Comparison of ENCODE assay signal across 8 cellular contexts in genomic region chr12:9651265-9651729, GRCh38. TPM values are rescaled to one million over a fixed set of nuclear protein-coding genes. Genes with fewer than 3 reads are reported as not detected.
DNase-seq lines count a peak whose midpoint lies in the region; ATAC-seq, FAIRE-seq and TF ChIP-seq lines count a peak whose summit lies in the region.

No MANE protein-coding gene starts in this region.

- H3K4me2 ChIP-seq in GM23338 (peak overlapping the region; percentile 88), H1 (ENCODE audit: insufficient read depth in 1 of 2, low read depth in 2 of 2, low read length in 2 of 2) (no peak overlapping the region; a peak in 1 of 4 replicates), smooth muscle cell (peak overlapping the region; percentile 88)

- no peak overlapping the region for H4K8ac ChIP-seq in H1 (ENCODE audit: extremely low read depth, insufficient read depth, low read length)

- no peaks in the 10 kb centered on the region for H3K9me3 Mint-ChIP-seq in GM23338

- H3K9me3 ChIP-seq in T-helper 17 cell (ENCODE audit: control insufficient read depth, low read length, poor library complexity, severe bottlenecking) (no peaks in the 10 kb centered on the region), H1 (ENCODE audit: insufficient read depth in 2 of 2, low read depth in 1 of 2, low read length in 1 of 2) (no peaks in the 10 kb centered on the region), smooth muscle cell (replicated peaks; ENCODE audit: low read depth) (no peaks in the 10 kb centered on the region)

- no peak overlapping the region for H2BK5ac ChIP-seq in H1 (ENCODE audit: low read depth, low read length)

- no peaks in the 10 kb centered on the region for H3K9me2 ChIP-seq in GM23338 (ENCODE audit: insufficient read depth)

- no peak for TF ChIP-seq EP300 in H1 (IDR thresholded peaks at IDR 0.05; ENCODE audit: borderline replicate concordance in 1 of 2, low read depth in 2 of 2, low read length in 2 of 2)

- no peak for TF ChIP-seq POLR2A in H1 (IDR thresholded peaks at IDR 0.05; ENCODE audit: control extremely low read depth in 1 of 2, low read depth in 2 of 2, low read length in 2 of 2)

- no peak overlapping the region for H3K14ac ChIP-seq in H1 (ENCODE audit: insufficient read length)

- H3K79me2 ChIP-seq in GM23338 (replicated peaks; ENCODE audit: insufficient read depth) (peaks cover 32% of the 10 kb centered on the region), H1 (ENCODE audit: control insufficient read depth in 1 of 2, insufficient read depth in 2 of 2, low read length in 2 of 2) (peaks cover 0 to 30% of the 10 kb centered on the region in 2 experiments; a peak in 3 of 4 replicates), smooth muscle cell (ENCODE audit: low read depth) (peaks cover 32% of the 10 kb centered on the region)

- H3K36me3 ChIP-seq in GM23338 (ENCODE audit: insufficient read depth) (no peaks in the 10 kb centered on the region; the same call in 1 of the 2 replicates), H1 (ENCODE audit: control insufficient read depth in 2 of 4, insufficient read depth in 4 of 4, low read length in 3 of 4) (peaks cover 2 to 15% (median 7%) of the 10 kb centered on the region in 4 experiments; a peak in 7 of 8 replicates), smooth muscle cell (ENCODE audit: low read depth) (no peaks in the 10 kb centered on the region)

- TF ChIP-seq RAD21 in H1 (IDR thresholded peaks at IDR 0.05 in 1 of 2, conservative IDR thresholded peaks at IDR 0.05 in 1 of 2; ENCODE audit: low read depth in 2 of 2, low read length in 2 of 2): no peak

- WGBS in H1 (ENCODE audit: extremely low coverage in 1 of 2, insufficient coverage in 1 of 2, insufficient read length in 1 of 2, insufficient replicate concordance in 2 of 2, low coverage in 1 of 2, low lambda C conversion rate in 2 of 2, missing lambda C conversion rate in 1 of 2), 2 experiments: 90% methylated on average over 1 of the region's 3 CpGs; no CpG with 5 or more reads in 1 of the 2 experiments
- 74% methylated on average over 3 of the region's 3 CpGs for WGBS in smooth muscle cell (ENCODE audit: low lambda C conversion rate)

- H3K27ac Mint-ChIP-seq in GM23338: peak overlapping the region; percentile 38
- H3K27ac Mint-ChIP-seq in T-helper 17 cell: peak overlapping the region; percentile 100

- H2BK12ac ChIP-seq in H1 (ENCODE audit: low read depth, low read length): no peak overlapping the region

- H3K23ac ChIP-seq in H1 (ENCODE audit: insufficient read length): no peak overlapping the region

- H3K27ac ChIP-seq in GM23338 (ENCODE audit: low read depth) (peak overlapping the region; percentile 75; the same call in 1 of the 2 replicates), H1 (ENCODE audit: low read depth, low read length) (no peak overlapping the region), smooth muscle cell (ENCODE audit: low read depth) (peak overlapping the region; percentile 97)

- POLR2A ChIA-PET in H1 (lab: Charles Lee; ENCODE audit: partially characterized antibody): no interaction called here

- H2AFZ ChIP-seq in GM23338: no peak overlapping the region
- H2AFZ ChIP-seq in H1 (ENCODE audit: low read length): no peak overlapping the region
- no peak overlapping the region for H2AFZ ChIP-seq in smooth muscle cell (ENCODE audit: low read depth)

- FAIRE-seq in H1 (lab: Jason Lieb, UNC): no peak

- no peak overlapping the region for H3K4ac ChIP-seq in H1 (replicated peaks; ENCODE audit: insufficient read length, low read depth, low read length)

- H3K4me1 ChIP-seq in GM23338 (ENCODE audit: insufficient read depth) (peaks cover 42% of the 10 kb centered on the region), H1 (replicated peaks in 1 of 4; ENCODE audit: control insufficient read depth in 3 of 4, insufficient read depth in 4 of 4, low read length in 3 of 4) (peaks cover 2 to 7% (median 5%) of the 10 kb centered on the region in 4 experiments; a peak in 3 of 7 replicates), smooth muscle cell (ENCODE audit: low read depth) (peaks cover 28% of the 10 kb centered on the region)

- no peaks in the 10 kb centered on the region for H4K20me1 ChIP-seq in GM23338 (replicated peaks; ENCODE audit: insufficient read depth)
- H4K20me1 ChIP-seq in H1 (replicated peaks in 1 of 2; ENCODE audit: control insufficient read depth in 1 of 2, insufficient read depth in 2 of 2, low read length in 2 of 2): no peaks in the 10 kb centered on the region
- no peaks in the 10 kb centered on the region for H4K20me1 ChIP-seq in smooth muscle cell (ENCODE audit: low read depth)

- H3K18ac ChIP-seq in H1 (ENCODE audit: extremely low read depth, low read length): no peak overlapping the region

- no peaks in the 10 kb centered on the region for H3K79me1 ChIP-seq in H1 (ENCODE audit: low read depth, low read length)

- no peak overlapping the region for H4K5ac ChIP-seq in H1 (ENCODE audit: insufficient read length, low read depth, low read length)

- H3K56ac ChIP-seq in H1 (replicated peaks; ENCODE audit: insufficient read length, low read depth, low read length): no peak overlapping the region

- H3K27me3 ChIP-seq in GM23338 (ENCODE audit: insufficient read depth) (no peaks in the 10 kb centered on the region), H1 (replicated peaks in 1 of 4; ENCODE audit: control insufficient read depth in 3 of 4, extremely low read depth in 1 of 4, insufficient read depth in 3 of 4, low read length in 3 of 4) (no peaks in the 10 kb centered on the region), smooth muscle cell (ENCODE audit: low read depth) (no peaks in the 10 kb centered on the region)

- H3K4me3 Mint-ChIP-seq in GM23338 (no peak overlapping the region), T-helper 17 cell (peak overlapping the region; percentile 100)

- H3K4me1 Mint-ChIP-seq in GM23338 (peaks cover 38% of the 10 kb centered on the region), T-helper 17 cell (peaks cover 61% of the 10 kb centered on the region)

- no peak overlapping the region for H2BK15ac ChIP-seq in H1 (ENCODE audit: low read length)

- no peak for DNase-seq in GM23338 (ENCODE audit: low spot score)
- DNase-seq in T-helper 17 cell: peak in 1 of 3 donors; percentile 18
- DNase-seq in H1 (ENCODE audit: low read depth in 1 of 2, low spot score in 2 of 2): no peak
- no peak for DNase-seq in smooth muscle cell (lab: John Stamatoyannopoulos, UW; ENCODE audit: unreplicated experiment)
- no peak for DNase-seq in DMS79 (lab: John Stamatoyannopoulos, UW)
- no peak for DNase-seq in SHP77 (lab: John Stamatoyannopoulos, UW)
- no peak for DNase-seq in NOMO-1 treated with DMSO at 0.1 percent for 48 hours (lab: John Stamatoyannopoulos, UW; ENCODE audit: unreplicated experiment)

- CTCF ChIA-PET in H1 (lab: Charles Lee; ENCODE audit: partially characterized antibody): no interaction called here

- H2AK5ac ChIP-seq in H1 (ENCODE audit: low read depth, low read length): 0 out of 2 replicates have a peak overlapping the region, but pooled peaks have one; percentile 42

- no peak overlapping the region for H3K9ac ChIP-seq in H1 (replicated peaks in 1 of 4; ENCODE audit: extremely low read depth in 1 of 4, low read depth in 3 of 4, low read length in 3 of 4)
- no peak overlapping the region for H3K9ac ChIP-seq in smooth muscle cell (ENCODE audit: low read depth)

- no peaks in the 10 kb centered on the region; the same call in 1 of the 2 replicates for H3F3A ChIP-seq in GM23338 (replicated peaks; ENCODE audit: low read depth)
- peaks cover 11% of the 10 kb centered on the region for H3F3A ChIP-seq in smooth muscle cell (ENCODE audit: low read depth)

- H3K36me3 Mint-ChIP-seq in GM23338 (ENCODE audit: low read depth) (peaks cover 11% of the 10 kb centered on the region), T-helper 17 cell (ENCODE audit: low read depth) (peaks cover 27% of the 10 kb centered on the region)

- H3K27me3 Mint-ChIP-seq in GM23338 (ENCODE audit: insufficient read depth, low read depth, poor library complexity) (peaks cover 8% of the 10 kb centered on the region), T-helper 17 cell (no peaks in the 10 kb centered on the region)

- no peak overlapping the region for H2BK120ac ChIP-seq in H1 (replicated peaks; ENCODE audit: low read depth, low read length)

- no peak overlapping the region for H4K91ac ChIP-seq in H1 (replicated peaks; ENCODE audit: insufficient read length, low read length)

- TF ChIP-seq CTCF in GM23338 (conservative IDR thresholded peaks at IDR 0.05; ENCODE audit: low read depth in 2 of 2) (no peak), H1 (IDR thresholded peaks at IDR 0.05; ENCODE audit: control extremely low read depth in 1 of 3, insufficient read depth in 1 of 3, low read depth in 1 of 3, low read length in 3 of 3) (no peak), smooth muscle cell (IDR thresholded peaks at IDR 0.05; ENCODE audit: borderline replicate concordance, insufficient read depth, poor library complexity, severe bottlenecking) (no peak)

- peaks cover 11% of the 10 kb centered on the region; the same call in 1 of the 2 replicates for H3K23me2 ChIP-seq in H1 (ENCODE audit: low read depth, low read length)

- no peak overlapping the region for H2BK20ac ChIP-seq in H1 (ENCODE audit: low read length)

- no peak for ATAC-seq in GM23338
- no peak for ATAC-seq in T-helper 17 cell
- no peak for ATAC-seq in HG02973 (IDR thresholded peaks at IDR 0.05; ENCODE audit: unreplicated experiment)

- H3K4me3 ChIP-seq in GM23338: no peak overlapping the region
- H3K4me3 ChIP-seq in H1 (ENCODE audit: extremely low read depth in 1 of 4, insufficient read depth in 2 of 4, low read depth in 3 of 4, low read length in 4 of 4): no peak overlapping the region
- H3K4me3 ChIP-seq in smooth muscle cell: no peak overlapping the region

RNA-seq across cellular contexts. Expression of gene CLEC2D, which starts 18.2 kb away (rescaled TPM):
- 3.8 and 7.1 TPM in 2 replicates for total RNA-seq in GM23338 (2014; rRNA removed; shearing (Covaris generic))
- polyA plus RNA-seq in GM23338 (2016; fragmentation: Nextera tagmentation; extraction: Ambion mirVana) (4.6 and 6.9 TPM in 2 replicates), H1 (2011; rRNA removed) (2.7 and 4.2 TPM in 2 replicates), smooth muscle cell (2.2 and 5.2 TPM in 2 replicates)
- total RNA-seq in T-helper 17 cell (100 to 1,000 TPM; 151 to 173 TPM), smooth muscle cell (4.3 and 5.8 TPM in 2 replicates)
- total RNA-seq in H1 (2021; fragmentation: NEBNext Ultra II Directional; extraction: Animal tissue kit (Norgen Biotek cat#: 25700)): 5.2 and 6.2 TPM in 2 replicates
- polyA plus RNA-seq in H1 (2011; cell fraction: cytosol; rRNA removed): 4.7 TPM
- polyA plus RNA-seq in H1 (2011; cell fraction: nucleus; rRNA removed): 8.9 TPM
- 3.7 to 9.5 TPM (median 5.5 TPM) in 4 replicates for polyA plus RNA-seq in H1 (2012, experiment 1 of 2)
- 0.52 TPM for polyA plus RNA-seq in H1 (2012, experiment 2 of 2)
- 4.1 TPM for polyA plus RNA-seq in H1 (2013, experiment 1 of 2)
- polyA plus RNA-seq in H1 (2013, experiment 2 of 2): 3.0 TPM
- polyA minus RNA-seq in H1 (2011; rRNA and poly(A)+ RNA removed): 4.7 and 6.4 TPM in 2 replicates
- polyA minus RNA-seq in H1 (2011; cell fraction: cytosol; rRNA and poly(A)+ RNA removed): 3.2 TPM
- polyA minus RNA-seq in H1 (2011; cell fraction: nucleus; rRNA and poly(A)+ RNA removed): 11.2 TPM

RNA-seq across cellular contexts. Expression of gene KLRB1, which starts 43.6 kb away (rescaled TPM):
- not detected in 2 replicates for total RNA-seq in GM23338 (2014; rRNA removed; shearing (Covaris generic))
- polyA plus RNA-seq in GM23338 (2016; fragmentation: Nextera tagmentation; extraction: Ambion mirVana) (0.18 TPM in 1 of 2 replicates, not detected in the other), H1 (2011; rRNA removed) (not detected in 2 replicates), smooth muscle cell (not detected in 2 replicates)
- total RNA-seq in T-helper 17 cell (100 to 1,000 TPM; 182 to 229 TPM), smooth muscle cell (not detected in 2 replicates)
- not detected in 2 replicates for total RNA-seq in H1 (2021; fragmentation: NEBNext Ultra II Directional; extraction: Animal tissue kit (Norgen Biotek cat#: 25700))
- polyA plus RNA-seq in H1 (2011; cell fraction: cytosol; rRNA removed): not detected
- polyA plus RNA-seq in H1 (2011; cell fraction: nucleus; rRNA removed): not detected
- not detected in 4 replicates for polyA plus RNA-seq in H1 (2012, experiment 1 of 2)
- not detected for polyA plus RNA-seq in H1 (2012, experiment 2 of 2)
- polyA plus RNA-seq in H1 (2013, experiment 1 of 2): not detected
- not detected for polyA plus RNA-seq in H1 (2013, experiment 2 of 2)
- polyA minus RNA-seq in H1 (2011; rRNA and poly(A)+ RNA removed): not detected in 2 replicates
- polyA minus RNA-seq in H1 (2011; cell fraction: cytosol; rRNA and poly(A)+ RNA removed): not detected
- not detected for polyA minus RNA-seq in H1 (2011; cell fraction: nucleus; rRNA and poly(A)+ RNA removed)

Comparison
In these comparisons a context has a peak if more than half of its experiments do, and no peak if none do; other contexts are left out.
1. H3K4me2 ChIP-seq: peak in GM23338 (single experiment) and smooth muscle cell (single experiment); none in H1 (0 of 2).
2. RNA of gene CLEC2D, which starts 18.2 kb away (total RNA-seq): 151 to 173 TPM in T-helper 17 cell; 3.8 to 7.1 TPM in GM23338, 5.2 to 6.2 TPM in H1 and 4.3 to 5.8 TPM in smooth muscle cell; every median in the first group is over 10 times any median in the second.
3. RNA of gene KLRB1, which starts 43.6 kb away (total RNA-seq): 182 to 229 TPM in T-helper 17 cell; not detected in GM23338, not detected in H1 and not detected in smooth muscle cell; every median in the first group is over 100 times any median in the second.